13 cellular contexts compared by ENCODE assay signal in the genomic region with DNA sequence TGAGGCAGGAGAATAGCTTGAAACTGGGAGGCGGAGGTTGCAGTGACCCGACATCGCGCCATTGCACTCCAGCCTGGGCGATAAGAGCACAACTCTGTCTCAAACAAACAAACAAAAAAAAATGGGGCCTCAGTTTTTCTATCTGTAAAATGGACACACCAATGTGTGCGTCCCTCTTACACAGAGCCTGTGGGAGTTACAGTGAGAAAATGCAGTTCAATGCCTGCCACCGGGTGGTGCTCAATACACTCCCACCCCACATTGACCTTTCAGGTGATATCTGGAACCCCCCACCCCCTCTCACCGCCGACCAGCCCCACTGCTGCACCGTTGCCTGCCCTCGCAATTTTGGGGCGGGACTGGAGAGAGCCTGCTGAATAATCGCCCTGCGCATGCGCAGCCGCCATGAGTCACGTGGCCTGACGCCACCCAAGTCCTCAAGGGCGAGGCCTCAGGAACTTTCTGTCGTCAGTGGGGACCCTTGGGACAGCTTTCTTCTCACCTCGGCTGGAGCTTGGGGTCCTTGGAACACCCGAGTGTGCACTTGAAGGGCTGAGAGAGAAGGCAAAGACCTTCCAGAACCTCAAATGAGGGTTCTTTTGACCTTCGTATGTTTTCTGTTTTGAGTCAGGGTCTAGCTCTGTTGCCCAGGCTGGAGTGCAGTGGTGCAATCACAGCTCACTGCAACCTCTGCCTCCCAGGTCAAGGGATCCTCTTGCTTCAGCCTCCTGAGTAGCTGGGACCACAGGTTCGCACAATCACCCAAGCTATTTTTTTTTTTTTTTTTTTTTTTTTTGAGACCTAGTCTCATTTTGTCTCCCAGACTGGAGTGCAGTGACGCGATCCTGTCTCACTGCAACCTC. TPM values are rescaled to one million over a fixed set of nuclear protein-coding genes. Genes with fewer than 3 reads are reported as not detected.
A peak's percentile ranks its signal among the peaks of the same experiment; 100 is the strongest.
DNase-seq lines count a peak whose midpoint lies in the region; ATAC-seq and TF ChIP-seq lines count a peak whose summit lies in the region.
"Had no signal": no experiment of that assay in that cellular context is flagged by ENCODE, and none has a peak within 500 bp of the region (broad histone marks: within the 10 kb centered on the region; RNA-seq: fewer than 3 reads in every experiment).

No MANE protein-coding gene starts in this region.

- intact Hi-C loops in sigmoid colon (cut with DNase I) (no loop called here), heart right ventricle (cut with DNase I) (no loop called here)

- peak overlapping the region; percentile 39 for H2AFZ ChIP-seq in parathyroid adenoma

- H3K27ac ChIP-seq in parathyroid adenoma (no peak overlapping the region), sigmoid colon (no peak overlapping the region), heart right ventricle (no peak overlapping the region)

- TF ChIP-seq POLR2A in NB4 (IDR thresholded peaks at IDR 0.05; ENCODE audit: extremely low read depth, insufficient read length), result no peak
- TF ChIP-seq POLR2A in sigmoid colon (IDR thresholded peaks at IDR 0.05), result no peak

- no peak overlapping the region for H3K4me3 Mint-ChIP-seq in glutamatergic neuron (ENCODE audit: unreplicated experiment)
- H3K4me3 Mint-ChIP-seq: activated naive CD8-positive, alpha-beta T cell had no signal

- H3K4me3 ChIP-seq in NB4 (ENCODE audit: low read depth, low read length), result no peak overlapping the region
- H3K4me3 ChIP-seq in parathyroid adenoma (ENCODE audit: low read depth, low read length), result no peak overlapping the region
- no peak overlapping the region for H3K4me3 ChIP-seq in sigmoid colon
- no peak overlapping the region for H3K4me3 ChIP-seq in heart right ventricle

- WGBS in sigmoid colon, 2 donors, result 76 to 83% methylated on average over 26 of the region's 26 CpGs
- 72 to 83% methylated on average over 26 of the region's 26 CpGs for WGBS in heart right ventricle, 2 donors

- H3K36me3 ChIP-seq in parathyroid adenoma (ENCODE audit: control insufficient read depth, insufficient read depth, low read length) (no peaks in the 10 kb centered on the region), sigmoid colon (no peaks in the 10 kb centered on the region), heart right ventricle (no peaks in the 10 kb centered on the region)
- H3K36me3 ChIP-seq: BE2C had no signal

- peaks cover 5% of the 10 kb centered on the region for H3K27me3 Mint-ChIP-seq in glutamatergic neuron (ENCODE audit: unreplicated experiment)
- H3K27me3 Mint-ChIP-seq: activated naive CD8-positive, alpha-beta T cell had no signal

- no peaks in the 10 kb centered on the region for H3K36me3 Mint-ChIP-seq in glutamatergic neuron (ENCODE audit: unreplicated experiment)
- H3K36me3 Mint-ChIP-seq: activated naive CD8-positive, alpha-beta T cell had no signal

- H3K4me1 ChIP-seq in parathyroid adenoma (peaks cover 20% of the 10 kb centered on the region), sigmoid colon (no peaks in the 10 kb centered on the region), heart right ventricle (no peaks in the 10 kb centered on the region)

- H3K9ac ChIP-seq in parathyroid adenoma, result no peak overlapping the region

- no peak for TF ChIP-seq EP300 in sigmoid colon (IDR thresholded peaks at IDR 0.05)

- H3K9me3 Mint-ChIP-seq in glutamatergic neuron (ENCODE audit: unreplicated experiment), result peaks cover 7% of the 10 kb centered on the region

- ATAC-seq in heart right ventricle, result no peak
- ATAC-seq: left cardiac atrium had no signal

- H3K4me2 ChIP-seq in parathyroid adenoma (ENCODE audit: low read length), result no peak overlapping the region

- H3K4me1 Mint-ChIP-seq in glutamatergic neuron (ENCODE audit: low read depth, unreplicated experiment), result peaks cover 21% of the 10 kb centered on the region

- H3K79me2 ChIP-seq in parathyroid adenoma, result no peaks in the 10 kb centered on the region

- H3K9me3 ChIP-seq in parathyroid adenoma (ENCODE audit: control insufficient read depth, low read length) (no peaks in the 10 kb centered on the region), sigmoid colon (no peaks in the 10 kb centered on the region), heart right ventricle (no peaks in the 10 kb centered on the region)
- H3K9me3 ChIP-seq: BE2C had no signal

- peak; percentile 38 for DNase-seq in activated CD4-positive, alpha-beta T cell treated with anti-CD3 and anti-CD28 coated beads for 48 hours
- no peak for DNase-seq in activated CD4-positive, alpha-beta T cell treated with anti-CD3 and anti-CD28 coated beads for 1 hour
- DNase-seq in NB4 (ENCODE audit: low read depth) (peak; percentile 52), amniotic epithelial cell (ENCODE audit: low read depth) (peak; percentile 4), sigmoid colon (no peak), glutamatergic neuron (no peak), heart right ventricle (no peak)
- DNase-seq: BE2C, left cardiac atrium, NCI-H2081 treated with DMSO at 0.1 percent for 48 hours, T-helper 1 cell had no signal

- no peak overlapping the region for H3K27ac Mint-ChIP-seq in glutamatergic neuron (ENCODE audit: unreplicated experiment)
- H3K27ac Mint-ChIP-seq: activated naive CD8-positive, alpha-beta T cell had no signal

- H3K27me3 ChIP-seq in parathyroid adenoma (ENCODE audit: control insufficient read depth, insufficient read depth, low read length) (no peaks in the 10 kb centered on the region), sigmoid colon (peaks cover 0 to 6% (median 0%) of the 10 kb centered on the region in 3 donors), heart right ventricle (peaks cover 0 to 4% (median 0%) of the 10 kb centered on the region in 7 donors)
- H3K27me3 ChIP-seq: BE2C had no signal

- TF ChIP-seq CTCF in NB4 (IDR thresholded peaks at IDR 0.05; ENCODE audit: low read depth, low read length) (peak; percentile 65), parathyroid adenoma (IDR thresholded peaks at IDR 0.05) (no peak), sigmoid colon (IDR thresholded peaks at IDR 0.05) (no peak), glutamatergic neuron (IDR thresholded peaks at IDR 0.05; ENCODE audit: partially characterized antibody, unreplicated experiment) (no peak), heart right ventricle (IDR thresholded peaks at IDR 0.05) (no peak)

RNA-seq across cellular contexts. Expression of gene CABP1, which starts 14.6 kb away (rescaled TPM):
- total RNA-seq in sigmoid colon, result 1 to 10 TPM in 3 of 4 donors, under 1 TPM in 1; 0.71 to 1.8 (median 1.7) TPM
- 1 to 10 TPM in 1 of 3 donors, under 1 TPM in 2; 0.60 to 1.6 (median 0.92) TPM for polyA plus RNA-seq in sigmoid colon
- total RNA-seq in glutamatergic neuron (ENCODE audit: unreplicated experiment), result 0.83 TPM
- 1 to 10 TPM; 1.3 to 8.7 (median 3.0) TPM for total RNA-seq in heart right ventricle
- 10 to 100 TPM in 1 of 2 donors, 1 to 10 TPM in 1; 3.3 to 12.0 TPM for polyA plus RNA-seq in heart right ventricle

RNA-seq across cellular contexts. Expression of gene POP5, which starts 44.6 kb away (rescaled TPM):
- total RNA-seq in sigmoid colon (10 to 100 TPM; 21.0 to 33.4 (median 25.2) TPM), glutamatergic neuron (ENCODE audit: unreplicated experiment) (29.2 TPM), heart right ventricle (10 to 100 TPM; 21.1 to 49.9 (median 36.9) TPM)
- polyA plus RNA-seq in sigmoid colon (10 to 100 TPM; 27.6 to 58.0 (median 28.4) TPM), heart right ventricle (10 to 100 TPM; 31.7 to 59.6 TPM)

Comparison
In these comparisons a context has a peak if more than half of its experiments do, and no peak if none do; other contexts are left out.
1. DNase-seq: peak in activated CD4-positive, alpha-beta T cell treated with anti-CD3 and anti-CD28 coated beads for 48 hours (single experiment), NB4 (single experiment) and amniotic epithelial cell (single experiment); none in activated CD4-positive, alpha-beta T cell treated with anti-CD3 and anti-CD28 coated beads for 1 hour (single experiment), sigmoid colon (single experiment), glutamatergic neuron (single experiment) and heart right ventricle (0 of 2).